ENCODE assay signal across 2 cellular contexts in genomic region chr14:86405250-86405649, GRCh38.
TF ChIP-seq lines count a peak whose summit lies in the region.

No MANE protein-coding gene starts in this region.

TF ChIP-seq in IMR-90, 13 proteins besides CTCF, POLR2A, EP300 and RAD21:
- TF ChIP-seq MAFK (IDR thresholded peaks at IDR 0.05; ENCODE audit: low read depth, low read length), result peak; percentile 99
- no peak for TF ChIP-seq SMC3 (IDR thresholded peaks at IDR 0.05; ENCODE audit: low read depth, low read length)

TF ChIP-seq in H1, 55 proteins besides CTCF, POLR2A, EP300 and RAD21:
- peak; percentile 91 for TF ChIP-seq MAFK (IDR thresholded peaks at IDR 0.05; ENCODE audit: low read depth, low read length)
- no peak for TF ChIP-seq BCL11A (IDR thresholded peaks at IDR 0.05; ENCODE audit: low read depth in 2 of 2, low read length in 2 of 2)
